ENCODE assay signal across 8 cellular contexts in genomic region chr12:132761911-132762583, GRCh38. TPM values are rescaled to one million over a fixed set of nuclear protein-coding genes. Genes with fewer than 3 reads are reported as not detected.
A peak's percentile ranks its signal among the peaks of the same experiment; 100 is the strongest.
DNase-seq lines count a peak whose midpoint lies in the region; ATAC-seq, FAIRE-seq and TF ChIP-seq lines count a peak whose summit lies in the region.

No MANE protein-coding gene starts in this region.

- CTCF ChIA-PET in WTC11 (lab: Charles Lee): no interaction called here

- peak overlapping the region; percentile 92 to 99 (median 98) for H3K27ac ChIP-seq in spleen

- 0 to 1% (median 0%) methylated on average over 18 to 92 of the region's 92 CpGs for WGBS in spleen, 5 donors

- peaks cover 3% of the 10 kb centered on the region for H3K36me3 ChIP-seq in bronchial epithelial cell (ENCODE audit: control insufficient read depth, insufficient read depth, low read length)
- peaks cover 0 to 28% (median under 1%) of the 10 kb centered on the region in 6 donors for H3K36me3 ChIP-seq in spleen

- peak overlapping the region; percentile 85 for H3K4me3 ChIP-seq in bronchial epithelial cell (ENCODE audit: low read depth, low read length)
- peak overlapping the region; percentile 46 to 100 (median 57) for H3K4me3 ChIP-seq in spleen

- peak overlapping the region; percentile 69 for H3K4me3 Mint-ChIP-seq in WTC11

- TF ChIP-seq CTCF in WTC11 (IDR thresholded peaks at IDR 0.05): no peak
- TF ChIP-seq CTCF in bronchial epithelial cell (IDR thresholded peaks at IDR 0.05; ENCODE audit: insufficient read depth, low read length, severe bottlenecking): peak; percentile 43
- peak in 9 of 11 experiments; percentile 18 to 64 (median 45) for TF ChIP-seq CTCF in spleen (IDR thresholded peaks at IDR 0.05 in 8 of 11, conservative IDR thresholded peaks at IDR 0.05 in 3 of 11)

- peaks cover 11% of the 10 kb centered on the region for H3K4me1 Mint-ChIP-seq in WTC11

- TF ChIP-seq POLR2A in spleen (IDR thresholded peaks at IDR 0.05): peak in 1 of 3 donors; percentile 73

- H3K9me3 ChIP-seq in spleen: no peaks in the 10 kb centered on the region

- peak; percentile 83 for ATAC-seq in HG02981 (IDR thresholded peaks at IDR 0.05; ENCODE audit: unreplicated experiment)
- peak; percentile 91 for ATAC-seq in WTC11

- peak overlapping the region; percentile 57; the same call in 1 of the 2 replicates for H3K27ac Mint-ChIP-seq in WTC11

- H3K4me1 ChIP-seq in spleen: peaks cover 23 to 78% (median 46%) of the 10 kb centered on the region in 6 donors

- H3K9me3 Mint-ChIP-seq in WTC11: no peaks in the 10 kb centered on the region

- no peak for FAIRE-seq in GM18507 (lab: Jason Lieb, UNC)
- no peak for FAIRE-seq in bronchial epithelial cell (lab: Jason Lieb, UNC)

- POLR2A ChIA-PET in WTC11 (lab: Charles Lee): no interaction called here

- intact Hi-C loops in spleen (cut with DNase I; ENCODE audit: low total_unique reads): no loop called here

- H3K27me3 ChIP-seq in bronchial epithelial cell (ENCODE audit: control insufficient read depth, insufficient read depth, low read length): no peaks in the 10 kb centered on the region
- H3K27me3 ChIP-seq in spleen (replicated peaks in 1 of 7): no peaks in the 10 kb centered on the region

- H3K36me3 Mint-ChIP-seq in WTC11: peaks cover 13% of the 10 kb centered on the region

- no peaks in the 10 kb centered on the region for H3K27me3 Mint-ChIP-seq in WTC11 (ENCODE audit: low read depth)

- DNase-seq in A172 (ENCODE audit: low spot score) (peak; percentile 60), GM18507 (ENCODE audit: extremely low spot score, insufficient read length, low read depth) (peak; percentile 82), NCI-H2171 (lab: John Stamatoyannopoulos, UW) (peak; percentile 89), WTC11 (ENCODE audit: low spot score) (peak; percentile 74), bronchial epithelial cell (ENCODE audit: low read depth) (peak; percentile 70), iris pigment epithelial cell (ENCODE audit: low read depth) (peak; percentile 90), spleen (peak; percentile 98)

TF ChIP-seq in WTC11, 78 proteins besides CTCF, POLR2A, EP300 and RAD21:
- peak; percentile 53; the same call in 1 of the 2 replicates for TF ChIP-seq MYBL2 (CRISPR knock-in tag; IDR thresholded peaks at IDR 0.05)
- no peak for TF ChIP-seq EMX1 (CRISPR knock-in tag; IDR thresholded peaks at IDR 0.05)
- TF ChIP-seq E2F5 (CRISPR knock-in tag; IDR thresholded peaks at IDR 0.05): peak; percentile 66; the same call in 1 of the 2 replicates
- TF ChIP-seq FOXP1 (CRISPR knock-in tag; IDR thresholded peaks at IDR 0.05; ENCODE audit: borderline replicate concordance): peak; percentile 56; the same call in 1 of the 2 replicates
- no peak for TF ChIP-seq RORB (CRISPR knock-in tag; IDR thresholded peaks at IDR 0.05)
- peak; percentile 21; the same call in 1 of the 2 replicates for TF ChIP-seq ETV6 (CRISPR knock-in tag; IDR thresholded peaks at IDR 0.05)
- TF ChIP-seq MAX (CRISPR knock-in tag; IDR thresholded peaks at IDR 0.05): peak; percentile 40; the same call in 1 of the 2 replicates
- TF ChIP-seq SP1 (CRISPR knock-in tag; conservative IDR thresholded peaks at IDR 0.05): peak; percentile 35; the same call in 1 of the 2 replicates
- 0 out of 2 replicates have a peak, but pooled peaks have one; percentile 24 for TF ChIP-seq ARID4B (CRISPR knock-in tag; IDR thresholded peaks at IDR 0.05; ENCODE audit: borderline replicate concordance)
- TF ChIP-seq FOXP4 (CRISPR knock-in tag; IDR thresholded peaks at IDR 0.05): 0 out of 2 replicates have a peak, but pooled peaks have one; percentile 16
- TF ChIP-seq TCF7 (CRISPR knock-in tag; IDR thresholded peaks at IDR 0.05; ENCODE audit: low read depth): no peak; the same call in 1 of the 2 replicates
- peak; percentile 73; the same call in 1 of the 2 replicates for TF ChIP-seq HMGXB4 (CRISPR knock-in tag; IDR thresholded peaks at IDR 0.05)

RNA-seq across cellular contexts. Expression of gene ANKLE2, which starts 0.4 kb away (rescaled TPM):
- 98.6 and 101 TPM in 2 replicates for total RNA-seq in A172 (2014; rRNA removed; shearing (Covaris generic))
- 50.3 to 63.8 TPM (median 50.6 TPM) in 3 replicates for total RNA-seq in WTC11 (2021)
- 71.6 and 82.7 TPM in 2 replicates for total RNA-seq in bronchial epithelial cell
- total RNA-seq in spleen: 10 to 100 TPM; 60.4 to 86.5 (median 82.3) TPM
- 10 to 100 TPM; 25.7 to 48.5 (median 40.4) TPM for polyA plus RNA-seq in spleen

RNA-seq across cellular contexts. Expression of gene PGAM5, which starts 51.4 kb away (rescaled TPM):
- total RNA-seq in A172 (2014; rRNA removed; shearing (Covaris generic)): 59.8 and 73.4 TPM in 2 replicates
- total RNA-seq in WTC11 (2021) (76.8 to 89.7 TPM (median 81.0 TPM) in 3 replicates), bronchial epithelial cell (55.0 and 80.3 TPM in 2 replicates), spleen (10 to 100 TPM; 19.4 to 28.8 (median 21.7) TPM)
- polyA plus RNA-seq in spleen: 10 to 100 TPM in 2 of 3 donors, 1 to 10 TPM in 1; 8.2 to 24.0 (median 14.1) TPM

Comparison
In these comparisons a context has a peak if more than half of its experiments do, and no peak if none do; other contexts are left out.
1. Peak in every context shown above with its lines: DNase-seq, ATAC-seq, H3K4me3 ChIP-seq and H3K27ac ChIP-seq.